Comparison of ENCODE assay signal across 21 cellular contexts in genomic region chr7:43956022-43956421, GRCh38. TPM values are rescaled to one million over a fixed set of nuclear protein-coding genes. Genes with fewer than 3 reads are reported as not detected.
A peak's percentile ranks its signal among the peaks of the same experiment; 100 is the strongest.
DNase-seq lines count a peak whose midpoint lies in the region; ATAC-seq and TF ChIP-seq lines count a peak whose summit lies in the region.
"Had no signal": no experiment of that assay in that cellular context is flagged by ENCODE, and none has a peak within 500 bp of the region (broad histone marks: within the 10 kb centered on the region; RNA-seq: fewer than 3 reads in every experiment).

No MANE protein-coding gene starts in this region.

- H3K27ac Mint-ChIP-seq in CD4-positive, alpha-beta memory T cell, result peak overlapping the region in 6 of 7 donors; percentile 9 to 86 (median 70)
- H3K27ac Mint-ChIP-seq in T-cell (peak overlapping the region; percentile 50 to 85), natural killer cell (no peak overlapping the region)

- CTCF ChIA-PET in CD4-positive, alpha-beta memory T cell (lab: Charles Lee; ENCODE audit: partially characterized antibody), result no interaction called here
- CTCF ChIA-PET in T-cell (lab: Charles Lee), result no interaction called here

- TF ChIP-seq CTCF in heart left ventricle (IDR thresholded peaks at IDR 0.05) (no peak), body of pancreas (IDR thresholded peaks at IDR 0.05) (no peak), natural killer cell (IDR thresholded peaks at IDR 0.05) (no peak)

- H3K4me3 Mint-ChIP-seq in CD4-positive, alpha-beta memory T cell, result peak overlapping the region in 2 of 8 donors; percentile 35 to 36
- H3K4me3 Mint-ChIP-seq in T-cell, result peak overlapping the region in 1 of 3 donors; percentile 24
- H3K4me3 Mint-ChIP-seq in natural killer cell, result no peak overlapping the region

- peak overlapping the region in 9 of 11 experiments; percentile 24 to 72 (median 54); a peak in 16 of 22 replicates for H3K4me2 ChIP-seq in BLaER1 treated with 17β-estradiol and CSF1 and Interleukin-3, amounts not matched to agents 10 nM and 100 nM

- no peaks in the 10 kb centered on the region for H3K9me3 Mint-ChIP-seq in CD4-positive, alpha-beta memory T cell
- H3K9me3 Mint-ChIP-seq in T-cell, result no peaks in the 10 kb centered on the region
- H3K9me3 Mint-ChIP-seq in natural killer cell, result no peaks in the 10 kb centered on the region

- POLR2A ChIA-PET in CD4-positive, alpha-beta memory T cell (lab: Charles Lee; ENCODE audit: partially characterized antibody), result no interaction called here
- POLR2A ChIA-PET in T-cell (lab: Charles Lee), result no interaction called here

- ATAC-seq in T-cell (replicated peaks in 1 of 4) (peak in 2 of 4 experiments; percentile 33 to 64), heart left ventricle (no peak), body of pancreas (no peak), natural killer cell (no peak)

- TF ChIP-seq POLR2A in heart left ventricle (IDR thresholded peaks at IDR 0.05) (no peak), body of pancreas (IDR thresholded peaks at IDR 0.05) (no peak)

- H3K36me3 Mint-ChIP-seq in CD4-positive, alpha-beta memory T cell, result peaks cover 33 to 41% of the 10 kb centered on the region in 2 donors
- H3K36me3 Mint-ChIP-seq in T-cell (peaks cover 37% of the 10 kb centered on the region), natural killer cell (no peaks in the 10 kb centered on the region)

- no peak overlapping the region for H3K9ac ChIP-seq in BLaER1 treated with 17β-estradiol and CSF1 and Interleukin-3, amounts not matched to agents 10 nM and 100 nM

- peaks cover 11 to 22% (median 14%) of the 10 kb centered on the region in 11 experiments; a peak in 21 of 22 replicates for H3K9me3 ChIP-seq in BLaER1 treated with 17β-estradiol and CSF1 and Interleukin-3, amounts not matched to agents 10 nM and 100 nM (replicated peaks in 1 of 11)
- no peaks in the 10 kb centered on the region for H3K9me3 ChIP-seq in CD4-positive, alpha-beta memory T cell (ENCODE audit: control insufficient read depth in 1 of 2, low read length in 2 of 2)
- H3K9me3 ChIP-seq in heart left ventricle (no peaks in the 10 kb centered on the region), body of pancreas (no peaks in the 10 kb centered on the region)
- H3K9me3 ChIP-seq: HAP-1 had no signal

- peaks cover 10 to 35% (median 30%) of the 10 kb centered on the region in 11 experiments; a peak in 20 of 22 replicates for H3K36me3 ChIP-seq in BLaER1 treated with 17β-estradiol and CSF1 and Interleukin-3, amounts not matched to agents 10 nM and 100 nM
- H3K36me3 ChIP-seq in CD4-positive, alpha-beta memory T cell (ENCODE audit: insufficient read depth, low read length), result peaks cover 19% of the 10 kb centered on the region
- H3K36me3 ChIP-seq in heart left ventricle (peaks cover 4 to 56% (median 37%) of the 10 kb centered on the region in 9 donors), body of pancreas (replicated peaks in 1 of 2; ENCODE audit: insufficient read depth in 1 of 2, low read depth in 2 of 2) (peaks cover 6 to 10% of the 10 kb centered on the region in 2 donors)

- intact Hi-C loops in CD4-positive, alpha-beta memory T cell (cut with micrococcal nuclease), result no loop called here
- intact Hi-C loops in heart left ventricle (cut with DNase I), result loop anchor here in 1 of 10 donors (10.0 kb wide), 1 partner anchor 371 kb away; the partner anchor contains the start of gene STK17A
- intact Hi-C loops in body of pancreas (cut with DNase I), result no loop called here
- intact Hi-C loops in natural killer cell (cut with micrococcal nuclease), result no loop called here

- no peak overlapping the region for H3K4me3 ChIP-seq in BLaER1 treated with 17β-estradiol and CSF1 and Interleukin-3, amounts not matched to agents 10 nM and 100 nM
- H3K4me3 ChIP-seq in CD4-positive, alpha-beta memory T cell (ENCODE audit: low read length in 2 of 2), result no peak overlapping the region
- H3K4me3 ChIP-seq in heart left ventricle, result no peak overlapping the region
- H3K4me3 ChIP-seq in body of pancreas, result no peak overlapping the region
- H3K4me3 ChIP-seq: HAP-1 had no signal

- H3K27me3 Mint-ChIP-seq in CD4-positive, alpha-beta memory T cell, result no peaks in the 10 kb centered on the region
- H3K27me3 Mint-ChIP-seq in T-cell (no peaks in the 10 kb centered on the region), natural killer cell (ENCODE audit: low read depth in 2 of 2) (no peaks in the 10 kb centered on the region)

- no peaks in the 10 kb centered on the region for H3K27me3 ChIP-seq in BLaER1 treated with 17β-estradiol and CSF1 and Interleukin-3, amounts not matched to agents 10 nM and 100 nM
- H3K27me3 ChIP-seq in CD4-positive, alpha-beta memory T cell (ENCODE audit: insufficient read depth, low read length), result no peaks in the 10 kb centered on the region
- H3K27me3 ChIP-seq in heart left ventricle, result no peaks in the 10 kb centered on the region
- no peaks in the 10 kb centered on the region for H3K27me3 ChIP-seq in body of pancreas

- peaks cover 0 to 36% (median 21%) of the 10 kb centered on the region in 10 experiments; a peak in 16 of 20 replicates for H3K4me1 ChIP-seq in BLaER1 treated with 17β-estradiol and CSF1 and Interleukin-3, amounts not matched to agents 10 nM and 100 nM
- peaks cover 11% of the 10 kb centered on the region for H3K4me1 ChIP-seq in CD4-positive, alpha-beta memory T cell (ENCODE audit: insufficient read depth, low read length)
- H3K4me1 ChIP-seq in heart left ventricle (no peaks in the 10 kb centered on the region), body of pancreas (no peaks in the 10 kb centered on the region)
- H3K4me1 ChIP-seq: HAP-1 had no signal

- peaks cover 11 to 18% (median 12%) of the 10 kb centered on the region in 4 donors for H3K4me1 Mint-ChIP-seq in CD4-positive, alpha-beta memory T cell
- H3K4me1 Mint-ChIP-seq in T-cell (peaks cover 13 to 17% (median 13%) of the 10 kb centered on the region in 3 donors), natural killer cell (no peaks in the 10 kb centered on the region)

- no peaks in the 10 kb centered on the region for H4K20me1 ChIP-seq in BLaER1 treated with 17β-estradiol and CSF1 and Interleukin-3, amounts not matched to agents 10 nM and 100 nM

- peak in 1 of 5 donors; percentile 4 for DNase-seq in CD4-positive, alpha-beta memory T cell
- DNase-seq in T-cell (no peak), islet precursor cell (peak; percentile 45), heart left ventricle (no peak), body of pancreas (no peak), natural killer cell (no peak)
- DNase-seq: COR-L47, DMS 273 treated with DMSO at 0.1 percent for 48 hours, DND-41, IMR-90, Karpas-422, NCI-H1105, NCI-H1694 treated with DMSO at 0.1 percent for 48 hours, NCI-H2107, NCI-H226, NCI-H524, NCI-H82 had no signal

- WGBS in heart left ventricle, 4 donors, result 69 to 74% (median 71%) methylated on average over 3 of the region's 3 CpGs
- WGBS in body of pancreas, 2 donors, result 75 to 79% methylated on average over 3 of the region's 3 CpGs

- no peak overlapping the region for H3K27ac ChIP-seq in BLaER1 treated with 17β-estradiol and CSF1 and Interleukin-3, amounts not matched to agents 10 nM and 100 nM
- no peak overlapping the region for H3K27ac ChIP-seq in CD4-positive, alpha-beta memory T cell (ENCODE audit: low read depth, low read length)
- H3K27ac ChIP-seq in heart left ventricle (no peak overlapping the region), body of pancreas (no peak overlapping the region)
- H3K27ac ChIP-seq: C4-2B had no signal

RNA-seq across cellular contexts. Expression of gene UBE2D4, which starts 29.8 kb away (rescaled TPM):
- total RNA-seq in CD4-positive, alpha-beta memory T cell, result 10 to 100 TPM; 10.9 to 11.0 TPM
- 10 to 100 TPM; 16.5 to 21.9 TPM for polyA plus RNA-seq in CD4-positive, alpha-beta memory T cell
- 10 to 100 TPM in 3 of 5 donors, 1 to 10 TPM in 2; 6.7 to 12.8 (median 10.4) TPM for total RNA-seq in T-cell
- total RNA-seq in heart left ventricle, result 10 to 100 TPM; 35.1 to 69.8 (median 43.5) TPM
- 10 to 100 TPM; 29.4 to 41.1 TPM for polyA plus RNA-seq in heart left ventricle
- total RNA-seq in body of pancreas, result 10 to 100 TPM; 16.5 to 18.4 TPM
- total RNA-seq in natural killer cell, result 10 to 100 TPM in 1 of 3 donors, 1 to 10 TPM in 2; 5.3 to 10.6 (median 9.6) TPM

RNA-seq across cellular contexts. Expression of gene SPDYE1, which starts 41.7 kb away (rescaled TPM):
- under 1 TPM in 1 of 2 experiments, not detected in 1; 0.17 TPM for total RNA-seq in CD4-positive, alpha-beta memory T cell
- under 1 TPM in 1 of 2 donors, not detected in 1; 0.49 TPM for polyA plus RNA-seq in CD4-positive, alpha-beta memory T cell
- not detected for total RNA-seq in T-cell
- under 1 TPM in 1 of 9 donors, not detected in 8; 0.13 TPM for total RNA-seq in heart left ventricle
- polyA plus RNA-seq in heart left ventricle, result not detected
- total RNA-seq in body of pancreas, result not detected
- total RNA-seq in natural killer cell, result under 1 TPM in 2 of 3 donors, not detected in 1; 0.18 to 0.24 TPM
- total RNA-seq: IMR-90, MCF 10A had no signal
- polyA plus RNA-seq: IMR-90 had no signal

RNA-seq across cellular contexts. Expression of gene URGCP, which starts 49.6 kb away (rescaled TPM):
- total RNA-seq in CD4-positive, alpha-beta memory T cell, result 10 to 100 TPM; 35.5 to 36.1 TPM
- polyA plus RNA-seq in CD4-positive, alpha-beta memory T cell, result 10 to 100 TPM; 17.1 to 28.9 TPM
- total RNA-seq in T-cell, result 10 to 100 TPM; 22.3 to 35.2 (median 33.6) TPM
- total RNA-seq in heart left ventricle, result 10 to 100 TPM; 28.2 to 43.7 (median 37.8) TPM
- 10 to 100 TPM; 23.6 to 24.0 TPM for polyA plus RNA-seq in heart left ventricle
- 10 to 100 TPM; 15.6 to 22.1 TPM for total RNA-seq in body of pancreas
- 10 to 100 TPM; 11.5 to 24.4 (median 21.5) TPM for total RNA-seq in natural killer cell

Comparison
In these comparisons a context has a peak if more than half of its experiments do, and no peak if none do; other contexts are left out.
1. H3K27ac Mint-ChIP-seq: peak in CD4-positive, alpha-beta memory T cell (6 of 7) and T-cell (2 of 2); none in natural killer cell (0 of 2).